8 cellular contexts compared by ENCODE assay signal in the genomic region with DNA sequence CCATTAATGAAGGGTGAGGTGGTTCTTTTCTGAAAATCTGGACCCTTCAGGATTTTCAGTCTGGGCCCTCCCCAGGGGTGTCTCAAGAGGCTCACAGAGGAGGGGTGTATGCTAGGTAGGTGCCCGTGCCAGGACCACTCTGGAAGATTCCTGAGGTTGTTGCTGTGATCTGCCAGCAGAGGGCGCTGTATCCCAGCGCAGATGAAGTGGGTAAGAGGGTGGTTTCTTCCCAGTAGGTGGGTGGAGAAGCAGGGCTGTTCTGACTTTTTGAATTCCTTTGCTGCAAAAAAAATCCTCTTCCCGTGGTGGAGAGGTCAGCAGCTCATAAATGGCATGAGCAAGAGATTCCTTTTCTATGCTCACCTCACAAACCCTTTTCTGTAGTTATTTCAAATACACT. TPM values are rescaled to one million over a fixed set of nuclear protein-coding genes. Genes with fewer than 3 reads are reported as not detected.
DNase-seq lines count a peak whose midpoint lies in the region; ATAC-seq, FAIRE-seq and TF ChIP-seq lines count a peak whose summit lies in the region.

No MANE protein-coding gene starts in this region.

- peak overlapping the region; percentile 59 for H3K4me3 Mint-ChIP-seq in neural progenitor cell

- 6% methylated on average over 4 of the region's 4 CpGs for whole genome bisulfite sequencing in A549 (ENCODE audit: missing lambda C conversion rate)
- 13% methylated on average over 4 of the region's 4 CpGs for WGBS in esophagus muscularis mucosa

- H3K27me3 Mint-ChIP-seq in neural progenitor cell (ENCODE audit: insufficient read depth, low read depth): peaks cover 4% of the 10 kb centered on the region

- no peaks in the 10 kb centered on the region for H3K79me2 ChIP-seq in neural progenitor cell (ENCODE audit: low read depth)

- H3K9me3 ChIP-seq in A549 (no peaks in the 10 kb centered on the region), esophagus muscularis mucosa (no peaks in the 10 kb centered on the region), neural progenitor cell (ENCODE audit: low read depth) (no peaks in the 10 kb centered on the region)

- POLR2A ChIA-PET in A549 (lab: Yijun Ruan, JAX): no interaction called here

- DNase-seq in A549 (ENCODE audit: low read depth in 1 of 2, low spot score in 1 of 2) (peak; percentile 33 to 53), GM12864 (ENCODE audit: low read depth) (no peak), NCI-H2227 (lab: John Stamatoyannopoulos, UW; ENCODE audit: unreplicated experiment) (peak; percentile 66), esophagus muscularis mucosa (ENCODE audit: extremely low spot score) (no peak), neural progenitor cell (ENCODE audit: low spot score) (peak; percentile 30)
- peak in 2 of 3 experiments; percentile 6 to 14 for DNase-seq in activated CD8-positive, alpha-beta memory T cell treated with anti-CD3 and anti-CD28 coated beads for 48 hours (ENCODE audit: low read depth in 2 of 3, low spot score in 2 of 3)

- H3K4me2 ChIP-seq in A549 (no peak overlapping the region), neural progenitor cell (no peak overlapping the region)

- CTCF ChIA-PET in A549 (lab: Yijun Ruan, JAX): interaction anchor here (0.6 to 2.5 kb wide), 13 partner anchors 9 to 438 kb away, joined by 3 to 18 read pairs (median 3); no protein-coding TSS in a partner anchor

- H3K4me3 ChIP-seq in A549 (no peak overlapping the region), GM12864 (ENCODE audit: low read depth, low read length) (no peak overlapping the region), esophagus muscularis mucosa (no peak overlapping the region), neural progenitor cell (no peak overlapping the region)

- H3K4me1 Mint-ChIP-seq in neural progenitor cell: peaks cover 19% of the 10 kb centered on the region

- no peaks in the 10 kb centered on the region for H3K36me3 Mint-ChIP-seq in neural progenitor cell

- H3F3A ChIP-seq in neural progenitor cell (ENCODE audit: low read depth): no peaks in the 10 kb centered on the region

- TF ChIP-seq EP300 in A549 (IDR thresholded peaks at IDR 0.05): no peak
- TF ChIP-seq EP300 in esophagus muscularis mucosa (IDR thresholded peaks at IDR 0.05): no peak

- no peaks in the 10 kb centered on the region for H3K27me3 ChIP-seq in esophagus muscularis mucosa
- H3K27me3 ChIP-seq in neural progenitor cell: no peaks in the 10 kb centered on the region

- TF ChIP-seq POLR2A in A549 (IDR thresholded peaks at IDR 0.05; ENCODE audit: low read length): no peak
- no peak for TF ChIP-seq POLR2A in esophagus muscularis mucosa (IDR thresholded peaks at IDR 0.05; ENCODE audit: low read depth)

- no peaks in the 10 kb centered on the region for H3K4me1 ChIP-seq in A549
- peaks cover 0 to 7% (median 3%) of the 10 kb centered on the region in 4 donors for H3K4me1 ChIP-seq in esophagus muscularis mucosa
- H3K4me1 ChIP-seq in neural progenitor cell: no peaks in the 10 kb centered on the region

- TF ChIP-seq CTCF in A549 (IDR thresholded peaks at IDR 0.05): peak; percentile 58
- TF ChIP-seq CTCF in GM12864 (IDR thresholded peaks at IDR 0.05; ENCODE audit: low read depth, low read length, missing control alignments): peak; percentile 76
- peak; percentile 64 to 74 (median 65) for TF ChIP-seq CTCF in esophagus muscularis mucosa (IDR thresholded peaks at IDR 0.05)
- peak; percentile 70 for TF ChIP-seq CTCF in neural progenitor cell (IDR thresholded peaks at IDR 0.05)

- H3K27ac Mint-ChIP-seq in neural progenitor cell: peak overlapping the region; percentile 81

- ATAC-seq in A549 (peak; percentile 82 to 93), HG03571 (IDR thresholded peaks at IDR 0.05; ENCODE audit: unreplicated experiment) (no peak), GM21526 (IDR thresholded peaks at IDR 0.05; ENCODE audit: low FRiP score, unreplicated experiment) (no peak)

- intact Hi-C loops in esophagus muscularis mucosa (cut with DNase I): no loop called here

- no peak for FAIRE-seq in A549 (lab: Jason Lieb, UNC)

- no peaks in the 10 kb centered on the region for H3K36me3 ChIP-seq in esophagus muscularis mucosa
- H3K36me3 ChIP-seq in neural progenitor cell: no peaks in the 10 kb centered on the region

- no peak overlapping the region for H2AFZ ChIP-seq in neural progenitor cell (replicated peaks)

- TF ChIP-seq RAD21 in A549 (conservative IDR thresholded peaks at IDR 0.05 in 1 of 2, IDR thresholded peaks at IDR 0.05 in 1 of 2): peak; percentile 55 to 67

- H3K9me3 Mint-ChIP-seq in neural progenitor cell: peaks cover 9% of the 10 kb centered on the region

- H4K20me1 ChIP-seq in neural progenitor cell (ENCODE audit: low read depth): no peaks in the 10 kb centered on the region

- H3K9ac ChIP-seq in neural progenitor cell: no peak overlapping the region

- no peak overlapping the region for H3K27ac ChIP-seq in A549
- no peak overlapping the region for H3K27ac ChIP-seq in esophagus muscularis mucosa (replicated peaks in 1 of 4)
- no peak overlapping the region for H3K27ac ChIP-seq in neural progenitor cell

TF ChIP-seq in A549, 52 proteins besides CTCF, POLR2A, EP300 and RAD21:
- TF ChIP-seq CBX2 (IDR thresholded peaks at IDR 0.05; ENCODE audit: borderline replicate concordance, low read depth) (no peak), KDM5A (IDR thresholded peaks at IDR 0.05) (no peak), CBX8 (IDR thresholded peaks at IDR 0.05) (no peak), SMC3 (IDR thresholded peaks at IDR 0.05) (peak; percentile 50)

RNA-seq across cellular contexts. Expression of a gene that starts 51.1 kb away (rescaled TPM):
- polyA plus RNA-seq in A549 (2011; rRNA removed) (10.3 and 13.3 TPM in 2 replicates), A549 (2017; fragmentation: RNase III; extraction: RNeasy Plus Mini Kit Qiagen cat#74134 plus additional on column Dnase treatment) (4.6 to 5.1 TPM (median 4.9 TPM) in 3 replicates)
- 5.2 and 6.1 TPM in 2 replicates for polyA plus RNA-seq in A549 (2012; cell fraction: cytosol; rRNA removed)
- 8.6 and 11.1 TPM in 2 replicates for polyA plus RNA-seq in A549 (2012; cell fraction: nucleus; rRNA removed)
- polyA minus RNA-seq in A549 (2011; rRNA and poly(A)+ RNA removed): 3.6 and 4.1 TPM in 2 replicates
- total RNA-seq in esophagus muscularis mucosa (1 to 10 TPM; 4.8 to 8.3 (median 6.4) TPM), neural progenitor cell (ENCODE audit: low replicate concordance) (5.0 and 9.7 TPM in 2 replicates)

Comparison
In these comparisons a context has a peak if more than half of its experiments do, and no peak if none do; other contexts are left out.
1. ATAC-seq: peak in A549 (2 of 2); none in HG03571 (single experiment) and GM21526 (single experiment).
2. DNase-seq: peak in A549 (2 of 2), NCI-H2227 (single experiment), activated CD8-positive, alpha-beta memory T cell treated with anti-CD3 and anti-CD28 coated beads for 48 hours (2 of 3) and neural progenitor cell (single experiment); none in GM12864 (single experiment) and esophagus muscularis mucosa (single experiment).
3. Peak in every context shown above with its lines, with median percentiles within 50 percentile points of each other: CTCF ChIP-seq.